ENCODE assay signal across 6 cellular contexts in genomic region chr3:8253201-8253600, GRCh38.
"Had no signal": no experiment of that assay in that cellular context is flagged by ENCODE, and none has a peak within 500 bp of the region (broad histone marks: within the 10 kb centered on the region; RNA-seq: fewer than 3 reads in every experiment).

No MANE protein-coding gene starts in this region.

- DNase-seq: GM23248, GOT3, H7, HFFc6 had no signal

- ATAC-seq: HCT116, HepG2 had no signal
